ENCODE assay signal across 2 cellular contexts in genomic region chr3:31885235-31885634, GRCh38.
A peak's percentile ranks its signal among the peaks of the same experiment; 100 is the strongest.
TF ChIP-seq lines count a peak whose summit lies in the region.

No MANE protein-coding gene starts in this region.

TF ChIP-seq in HEK293, 187 proteins besides CTCF, POLR2A, EP300 and RAD21 (continued from another document):
- TF ChIP-seq ZNF18 (tag by site-specific recombination; IDR thresholded peaks at IDR 0.05) (peak; percentile 92), ZNF155 (tag by site-specific recombination; IDR thresholded peaks at IDR 0.05) (no peak), ZNF114 (tag by site-specific recombination; IDR thresholded peaks at IDR 0.05) (no peak), ZNF544 (tag by site-specific recombination; IDR thresholded peaks at IDR 0.05) (no peak)
- TF ChIP-seq, protein P1, sequence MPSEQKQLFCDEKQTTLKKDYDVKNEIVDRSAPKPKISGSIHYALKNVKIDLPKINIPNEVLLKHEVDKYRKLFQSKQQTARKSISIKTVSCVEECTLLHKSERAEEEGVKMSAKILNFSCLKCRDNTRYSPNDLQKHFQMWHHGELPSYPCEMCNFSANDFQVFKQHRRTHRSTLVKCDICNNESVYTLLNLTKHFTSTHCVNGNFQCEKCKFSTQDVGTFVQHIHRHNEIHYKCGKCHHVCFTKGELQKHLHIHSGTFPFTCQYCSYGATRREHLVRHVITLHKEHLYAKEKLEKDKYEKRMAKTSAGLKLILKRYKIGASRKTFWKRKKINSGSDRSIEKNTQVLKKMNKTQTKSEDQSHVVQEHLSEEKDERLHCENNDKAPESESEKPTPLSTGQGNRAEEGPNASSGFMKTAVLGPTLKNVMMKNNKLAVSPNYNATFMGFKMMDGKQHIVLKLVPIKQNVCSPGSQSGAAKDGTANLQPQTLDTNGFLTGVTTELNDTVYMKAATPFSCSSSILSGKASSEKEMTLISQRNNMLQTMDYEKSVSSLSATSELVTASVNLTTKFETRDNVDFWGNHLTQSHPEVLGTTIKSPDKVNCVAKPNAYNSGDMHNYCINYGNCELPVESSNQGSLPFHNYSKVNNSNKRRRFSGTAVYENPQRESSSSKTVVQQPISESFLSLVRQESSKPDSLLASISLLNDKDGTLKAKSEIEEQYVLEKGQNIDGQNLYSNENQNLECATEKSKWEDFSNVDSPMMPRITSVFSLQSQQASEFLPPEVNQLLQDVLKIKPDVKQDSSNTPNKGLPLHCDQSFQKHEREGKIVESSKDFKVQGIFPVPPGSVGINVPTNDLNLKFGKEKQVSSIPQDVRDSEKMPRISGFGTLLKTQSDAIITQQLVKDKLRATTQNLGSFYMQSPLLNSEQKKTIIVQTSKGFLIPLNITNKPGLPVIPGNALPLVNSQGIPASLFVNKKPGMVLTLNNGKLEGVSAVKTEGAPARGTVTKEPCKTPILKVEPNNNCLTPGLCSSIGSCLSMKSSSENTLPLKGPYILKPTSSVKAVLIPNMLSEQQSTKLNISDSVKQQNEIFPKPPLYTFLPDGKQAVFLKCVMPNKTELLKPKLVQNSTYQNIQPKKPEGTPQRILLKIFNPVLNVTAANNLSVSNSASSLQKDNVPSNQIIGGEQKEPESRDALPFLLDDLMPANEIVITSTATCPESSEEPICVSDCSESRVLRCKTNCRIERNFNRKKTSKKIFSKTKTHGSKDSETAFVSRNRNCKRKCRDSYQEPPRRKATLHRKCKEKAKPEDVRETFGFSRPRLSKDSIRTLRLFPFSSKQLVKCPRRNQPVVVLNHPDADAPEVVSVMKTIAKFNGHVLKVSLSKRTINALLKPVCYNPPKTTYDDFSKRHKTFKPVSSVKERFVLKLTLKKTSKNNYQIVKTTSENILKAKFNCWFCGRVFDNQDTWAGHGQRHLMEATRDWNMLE (tag by site-specific recombination; conservative IDR thresholded peaks at IDR 0.05; ENCODE audit: low read depth) = no peak

TF ChIP-seq in H1, 55 proteins besides CTCF, POLR2A, EP300 and RAD21 (continued from another document):
- TF ChIP-seq NANOG (IDR thresholded peaks at IDR 0.05; ENCODE audit: insufficient read depth, low read depth, low read length, poor library complexity, severe bottlenecking) (no peak), TAF1 (IDR thresholded peaks at IDR 0.05; ENCODE audit: low read depth, low read length) (no peak), ASH2L (IDR thresholded peaks at IDR 0.05; ENCODE audit: low read length) (no peak), JUN (IDR thresholded peaks at IDR 0.05; ENCODE audit: low read depth, low read length) (no peak), KDM5A (IDR thresholded peaks at IDR 0.05; ENCODE audit: low read length) (no peak), YY1 (IDR thresholded peaks at IDR 0.05; ENCODE audit: low read depth, low read length) (no peak)
